Comparison of ENCODE assay signal across 11 cellular contexts in the genomic region with DNA sequence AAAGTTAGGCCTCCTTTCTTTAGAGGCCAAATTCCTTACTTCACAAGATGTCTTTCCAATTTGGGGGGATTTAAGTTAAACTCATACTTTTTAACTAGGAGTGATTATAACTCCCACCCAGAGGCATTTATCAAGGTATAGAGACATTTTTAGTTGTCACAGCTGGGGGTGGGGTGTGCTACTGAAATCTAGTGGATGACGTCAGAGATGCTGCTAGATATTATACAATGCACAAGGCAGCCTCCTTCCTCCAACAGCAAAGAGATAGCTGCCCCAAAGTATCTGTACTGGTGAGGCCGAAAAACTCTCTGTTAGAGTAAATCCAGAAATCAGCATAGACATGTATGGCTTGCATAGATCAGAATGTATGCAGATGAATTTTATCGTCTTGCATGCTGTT.
"Had no signal": no experiment of that assay in that cellular context is flagged by ENCODE, and none has a peak within 500 bp of the region (broad histone marks: within the 10 kb centered on the region; RNA-seq: fewer than 3 reads in every experiment).

No MANE protein-coding gene starts in this region.

- H3K4me2 ChIP-seq: GM23338 had no signal

- ATAC-seq: GM23338, HCT116 had no signal

- H3K27ac ChIP-seq: GM23248 had no signal

- H3K4me1 ChIP-seq: HAP-1 had no signal

- DNase-seq: GM23248, GOT3, H7, H9, HCEC 1CT, HFFc6 had no signal

- H3K9me3 ChIP-seq: HAP-1 had no signal

- H3K4me3 ChIP-seq: GM23248, GM23338, HAP-1 had no signal

- H2AFZ ChIP-seq: GM23248, GM23338 had no signal

- H3K36me3 ChIP-seq: HAP-1 had no signal

- H3K9ac ChIP-seq: GM23248 had no signal

- FAIRE-seq: H1, H54 had no signal
